9 cellular contexts compared by ENCODE assay signal in genomic region chr4:152255437-152255836, GRCh38.
DNase-seq lines count a peak whose midpoint lies in the region; ATAC-seq and TF ChIP-seq lines count a peak whose summit lies in the region.
"Had no signal": no experiment of that assay in that cellular context is flagged by ENCODE, and none has a peak within 500 bp of the region (broad histone marks: within the 10 kb centered on the region; RNA-seq: fewer than 3 reads in every experiment).

No MANE protein-coding gene starts in this region.

- peaks cover 7% of the 10 kb centered on the region for H3K36me3 Mint-ChIP-seq in activated CD4-positive, alpha-beta memory T cell treated with anti-CD3 and anti-CD28 coated beads, Interleukin-2, amount 10 ng/mL, durations not matched to agents 7 days and 5 days (ENCODE audit: low read depth)

- H3K4me2 ChIP-seq in hepatocyte: no peak overlapping the region

- DNase-seq in GM10266 (ENCODE audit: extremely low spot score) (peak; percentile 34), M059J (ENCODE audit: low read depth) (peak; percentile 63), right cardiac atrium (peak in 1 of 3 donors; percentile 36), hepatocyte (ENCODE audit: low spot score) (no peak), hypothalamus (lab: John Stamatoyannopoulos, UW) (no peak), esophagus squamous epithelium (lab: John Stamatoyannopoulos, UW) (no peak)
- peak; percentile 83 for DNase-seq in activated CD4-positive, alpha-beta memory T cell treated with anti-CD3 and anti-CD28 coated beads, Interleukin-2, amount 10 ng/mL, durations not matched to agents 7 days and 5 days

- 40% methylated on average over 4 of the region's 4 CpGs for WGBS in right cardiac atrium
- 79% methylated on average over 4 of the region's 4 CpGs for WGBS in hepatocyte (ENCODE audit: low lambda C conversion rate, missing lambda C conversion rate)
- 42 to 44% methylated on average over 4 of the region's 4 CpGs for WGBS in esophagus squamous epithelium, 2 donors

- intact Hi-C loops in right cardiac atrium (cut with DNase I): no loop called here
- intact Hi-C loops in esophagus squamous epithelium (cut with DNase I): no loop called here

- no peak overlapping the region for H3K27ac ChIP-seq in right cardiac atrium (ENCODE audit: low read length)
- no peak overlapping the region for H3K27ac ChIP-seq in hepatocyte
- no peak overlapping the region for H3K27ac ChIP-seq in esophagus squamous epithelium
- H3K27ac ChIP-seq: HL-60 had no signal

- H4K20me1 ChIP-seq in hepatocyte (ENCODE audit: insufficient read depth, poor library complexity, severe bottlenecking): no peaks in the 10 kb centered on the region

- ATAC-seq in GM21737 (IDR thresholded peaks at IDR 0.05; ENCODE audit: unreplicated experiment) (peak; percentile 90), right cardiac atrium (peak; percentile 45 to 70)

- H3K4me3 ChIP-seq in right cardiac atrium (ENCODE audit: low read length) (no peak overlapping the region), hepatocyte (no peak overlapping the region), esophagus squamous epithelium (no peak overlapping the region)

- peaks cover 3% of the 10 kb centered on the region for H3K27me3 Mint-ChIP-seq in activated CD4-positive, alpha-beta memory T cell treated with anti-CD3 and anti-CD28 coated beads, Interleukin-2, amount 10 ng/mL, durations not matched to agents 7 days and 5 days

- no peaks in the 10 kb centered on the region for H3K79me2 ChIP-seq in hepatocyte

- H3K27ac Mint-ChIP-seq in activated CD4-positive, alpha-beta memory T cell treated with anti-CD3 and anti-CD28 coated beads, Interleukin-2, amount 10 ng/mL, durations not matched to agents 7 days and 5 days: no peak overlapping the region

- H3K27me3 ChIP-seq in right cardiac atrium (ENCODE audit: control insufficient read depth, insufficient read depth): no peaks in the 10 kb centered on the region
- no peaks in the 10 kb centered on the region for H3K27me3 ChIP-seq in hepatocyte
- no peaks in the 10 kb centered on the region for H3K27me3 ChIP-seq in esophagus squamous epithelium

- H3K36me3 ChIP-seq in hepatocyte (replicated peaks; ENCODE audit: insufficient read depth, low read depth) (no peaks in the 10 kb centered on the region), esophagus squamous epithelium (no peaks in the 10 kb centered on the region)

- H3K4me1 Mint-ChIP-seq in activated CD4-positive, alpha-beta memory T cell treated with anti-CD3 and anti-CD28 coated beads, Interleukin-2, amount 10 ng/mL, durations not matched to agents 7 days and 5 days: peaks cover 19% of the 10 kb centered on the region

- H2AFZ ChIP-seq in hepatocyte: no peak overlapping the region

- no peaks in the 10 kb centered on the region for H3K9me3 ChIP-seq in right cardiac atrium (ENCODE audit: control insufficient read depth, low read length)
- H3K9me3 ChIP-seq in hepatocyte (ENCODE audit: low read depth): peaks cover 1% of the 10 kb centered on the region
- no peaks in the 10 kb centered on the region for H3K9me3 ChIP-seq in esophagus squamous epithelium

- peak overlapping the region; percentile 6 for H3K4me3 Mint-ChIP-seq in activated CD4-positive, alpha-beta memory T cell treated with anti-CD3 and anti-CD28 coated beads, Interleukin-2, amount 10 ng/mL, durations not matched to agents 7 days and 5 days

- H3K9me2 ChIP-seq in hepatocyte (replicated peaks; ENCODE audit: insufficient read depth): no peaks in the 10 kb centered on the region

- CTCF ChIA-PET in activated CD4-positive, alpha-beta memory T cell treated with anti-CD3 and anti-CD28 coated beads, Interleukin-2, amount 10 ng/mL, durations not matched to agents 7 days and 5 days (lab: Charles Lee): interaction anchor here (1.2 kb wide), 2 partner anchors 8 kb away, joined by 3 read pairs; no protein-coding TSS in a partner anchor

- POLR2A ChIA-PET in activated CD4-positive, alpha-beta memory T cell treated with anti-CD3 and anti-CD28 coated beads, Interleukin-2, amount 10 ng/mL, durations not matched to agents 7 days and 5 days (lab: Charles Lee): interaction anchor here (0.9 to 2.0 kb wide), 8 partner anchors 9 to 495 kb away, joined by 3 to 21 read pairs (median 4); no protein-coding TSS in a partner anchor

- H3K9me3 Mint-ChIP-seq in activated CD4-positive, alpha-beta memory T cell treated with anti-CD3 and anti-CD28 coated beads, Interleukin-2, amount 10 ng/mL, durations not matched to agents 7 days and 5 days: peaks cover 7% of the 10 kb centered on the region

- peaks cover 5% of the 10 kb centered on the region for H3K4me1 ChIP-seq in right cardiac atrium (ENCODE audit: control insufficient read depth, insufficient read depth, low read length)
- peaks cover 4% of the 10 kb centered on the region for H3K4me1 ChIP-seq in hepatocyte (ENCODE audit: insufficient read depth)
- peaks cover 0 to 45% (median 16%) of the 10 kb centered on the region in 3 donors for H3K4me1 ChIP-seq in esophagus squamous epithelium

- no peak for TF ChIP-seq POLR2A in esophagus squamous epithelium (IDR thresholded peaks at IDR 0.05)

- no peak for TF ChIP-seq CTCF in GM10266 (IDR thresholded peaks at IDR 0.05; ENCODE audit: control insufficient read depth, insufficient read depth, low read depth, missing control alignments)
- TF ChIP-seq CTCF in hepatocyte (IDR thresholded peaks at IDR 0.05; ENCODE audit: poor library complexity): no peak
- TF ChIP-seq CTCF in esophagus squamous epithelium (IDR thresholded peaks at IDR 0.05): no peak

Comparison
In these comparisons a context has a peak if more than half of its experiments do, and no peak if none do; other contexts are left out.
1. DNase-seq: peak in GM10266 (single experiment), M059J (single experiment) and activated CD4-positive, alpha-beta memory T cell treated with anti-CD3 and anti-CD28 coated beads, Interleukin-2, amount 10 ng/mL, durations not matched to agents 7 days and 5 days (single experiment); none in hepatocyte (single experiment), hypothalamus (0 of 51) and esophagus squamous epithelium (single experiment).